In the genomic region with DNA sequence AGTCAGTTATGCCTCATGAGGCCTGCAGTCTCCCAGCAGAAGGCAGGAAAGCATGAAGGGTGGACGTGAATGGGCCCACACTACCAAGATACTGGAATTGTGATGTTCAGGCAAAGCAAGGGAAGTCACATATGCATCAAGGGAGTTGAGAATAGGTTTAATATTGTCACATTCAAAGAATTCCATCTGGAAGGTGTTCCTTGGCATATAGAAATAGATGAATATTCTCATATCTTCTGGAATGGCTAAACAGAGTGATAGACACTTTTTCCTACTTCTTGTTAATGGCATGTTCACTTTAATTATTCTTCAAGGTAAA, we compare ENCODE assay signal across 12 cellular contexts.
DNase-seq lines count a peak whose midpoint lies in the region; ATAC-seq and TF ChIP-seq lines count a peak whose summit lies in the region.
"Had no signal": no experiment of that assay in that cellular context is flagged by ENCODE, and none has a peak within 500 bp of the region (broad histone marks: within the 10 kb centered on the region; RNA-seq: fewer than 3 reads in every experiment).

No MANE protein-coding gene starts in this region.

- intact Hi-C loops in heart right ventricle (cut with DNase I) (loop anchor here in 3 of 10 donors (2.0 to 10.0 kb wide), 4 partner anchors 39 to 333 kb away; no protein-coding TSS in a partner anchor), left ventricle myocardium superior (cut with micrococcal nuclease) (no loop called here), esophagus squamous epithelium (cut with DNase I) (no loop called here), upper lobe of right lung (cut with DNase I) (no loop called here)

- H3K4me1 ChIP-seq in heart right ventricle (peaks cover 3 to 56% (median 42%) of the 10 kb centered on the region in 9 donors), esophagus squamous epithelium (peaks cover 0 to 43% (median 16%) of the 10 kb centered on the region in 3 donors), upper lobe of right lung (peaks cover 29% of the 10 kb centered on the region)

- TF ChIP-seq POLR2A in esophagus squamous epithelium (IDR thresholded peaks at IDR 0.05) = no peak

- no peak for ATAC-seq in heart right ventricle
- no peak for ATAC-seq in left ventricle myocardium superior
- no peak for ATAC-seq in upper lobe of right lung
- no peak for ATAC-seq in activated T-cell treated with anti-CD3 and anti-CD28 coated beads, Interleukin-2, amount 50 U/mL, for 72 hours (replicated peaks in 1 of 2)
- no peak for ATAC-seq in HG02970 (IDR thresholded peaks at IDR 0.05; ENCODE audit: low FRiP score, unreplicated experiment)
- ATAC-seq: activated T-helper 17 cell treated with anti-CD3 and anti-CD28 coated beads, Interleukin-2, amount 50 U/mL, for 72 hours had no signal

- WGBS in heart right ventricle, 2 donors = 68 to 93% methylated on average over 1 of the region's 1 CpG
- 85 to 92% methylated on average over 1 of the region's 1 CpG for WGBS in esophagus squamous epithelium, 2 donors

- DNase-seq in heart right ventricle (no peak), left ventricle myocardium superior (no peak), esophagus squamous epithelium (lab: John Stamatoyannopoulos, UW) (no peak), progenitor cell of endocrine pancreas (ENCODE audit: low spot score, unreplicated experiment) (no peak), upper lobe of right lung (no peak), GM03348 (ENCODE audit: low spot score) (no peak)
- DNase-seq in activated T-cell treated with anti-CD3 and anti-CD28 coated beads, Interleukin-2, amount 50 U/mL, for 72 hours = no peak
- DNase-seq: activated CD4-positive, alpha-beta T cell treated with anti-CD3 and anti-CD28 coated beads, Interleukin-2, amount 50 U/mL, for 48 hours; NCI-H2171 had no signal

- TF ChIP-seq CTCF in heart right ventricle (IDR thresholded peaks at IDR 0.05) (no peak), esophagus squamous epithelium (IDR thresholded peaks at IDR 0.05) (no peak), progenitor cell of endocrine pancreas (IDR thresholded peaks at IDR 0.05; ENCODE audit: unreplicated experiment) (no peak), upper lobe of right lung (IDR thresholded peaks at IDR 0.05) (no peak)

- peaks cover 7% of the 10 kb centered on the region for H3K36me3 Mint-ChIP-seq in progenitor cell of endocrine pancreas (ENCODE audit: insufficient read depth)
- H3K36me3 Mint-ChIP-seq in activated T-cell treated with anti-CD3 and anti-CD28 coated beads, Interleukin-2, amount 50 U/mL, for 72 hours (ENCODE audit: insufficient read depth in 2 of 2) = peaks cover 3 to 7% of the 10 kb centered on the region in 2 donors

- H3K36me3 ChIP-seq in heart right ventricle (no peaks in the 10 kb centered on the region), esophagus squamous epithelium (no peaks in the 10 kb centered on the region), upper lobe of right lung (no peaks in the 10 kb centered on the region)

- H3K27ac ChIP-seq in heart right ventricle (peak overlapping the region; percentile 44 to 90 (median 78)), esophagus squamous epithelium (peak overlapping the region in 3 of 4 donors; percentile 49 to 75 (median 52)), upper lobe of right lung (peak overlapping the region; percentile 56)
- H3K27ac ChIP-seq: parathyroid adenoma had no signal

- H3K27me3 ChIP-seq in heart right ventricle (no peaks in the 10 kb centered on the region), esophagus squamous epithelium (no peaks in the 10 kb centered on the region), upper lobe of right lung (no peaks in the 10 kb centered on the region)

- H3K4me3 Mint-ChIP-seq in progenitor cell of endocrine pancreas (ENCODE audit: low read depth) = no peak overlapping the region
- no peak overlapping the region for H3K4me3 Mint-ChIP-seq in activated T-cell treated with anti-CD3 and anti-CD28 coated beads, Interleukin-2, amount 50 U/mL, for 72 hours
- H3K4me3 Mint-ChIP-seq: activated T-helper 17 cell treated with anti-CD3 and anti-CD28 coated beads, Interleukin-2, amount 50 U/mL, for 72 hours had no signal

- no peaks in the 10 kb centered on the region for H3K27me3 Mint-ChIP-seq in progenitor cell of endocrine pancreas
- no peaks in the 10 kb centered on the region for H3K27me3 Mint-ChIP-seq in activated T-cell treated with anti-CD3 and anti-CD28 coated beads, Interleukin-2, amount 50 U/mL, for 72 hours (ENCODE audit: low read depth)
- H3K27me3 Mint-ChIP-seq: activated T-helper 17 cell treated with anti-CD3 and anti-CD28 coated beads, Interleukin-2, amount 50 U/mL, for 72 hours had no signal

- H3K4me1 Mint-ChIP-seq in progenitor cell of endocrine pancreas (ENCODE audit: low read depth) = peaks cover 51% of the 10 kb centered on the region
- H3K4me1 Mint-ChIP-seq in activated T-cell treated with anti-CD3 and anti-CD28 coated beads, Interleukin-2, amount 50 U/mL, for 72 hours (ENCODE audit: low read depth) = peaks cover 6% of the 10 kb centered on the region

- H3K27ac Mint-ChIP-seq in progenitor cell of endocrine pancreas = peak overlapping the region; percentile 97
- H3K27ac Mint-ChIP-seq in activated T-cell treated with anti-CD3 and anti-CD28 coated beads, Interleukin-2, amount 50 U/mL, for 72 hours = no peak overlapping the region
- H3K27ac Mint-ChIP-seq: activated T-helper 17 cell treated with anti-CD3 and anti-CD28 coated beads, Interleukin-2, amount 50 U/mL, for 72 hours had no signal

- H3K4me3 ChIP-seq in heart right ventricle (no peak overlapping the region), esophagus squamous epithelium (no peak overlapping the region), upper lobe of right lung (no peak overlapping the region)

- H3K9me3 Mint-ChIP-seq in progenitor cell of endocrine pancreas (ENCODE audit: low read depth) = peaks cover 12% of the 10 kb centered on the region
- peaks cover 0 to 4% of the 10 kb centered on the region in 2 donors for H3K9me3 Mint-ChIP-seq in activated T-cell treated with anti-CD3 and anti-CD28 coated beads, Interleukin-2, amount 50 U/mL, for 72 hours

- no peaks in the 10 kb centered on the region for H3K9me3 ChIP-seq in heart right ventricle
- H3K9me3 ChIP-seq in esophagus squamous epithelium = no peaks in the 10 kb centered on the region
- no peaks in the 10 kb centered on the region for H3K9me3 ChIP-seq in upper lobe of right lung
